24 cellular contexts compared by ENCODE assay signal in the genomic region with DNA sequence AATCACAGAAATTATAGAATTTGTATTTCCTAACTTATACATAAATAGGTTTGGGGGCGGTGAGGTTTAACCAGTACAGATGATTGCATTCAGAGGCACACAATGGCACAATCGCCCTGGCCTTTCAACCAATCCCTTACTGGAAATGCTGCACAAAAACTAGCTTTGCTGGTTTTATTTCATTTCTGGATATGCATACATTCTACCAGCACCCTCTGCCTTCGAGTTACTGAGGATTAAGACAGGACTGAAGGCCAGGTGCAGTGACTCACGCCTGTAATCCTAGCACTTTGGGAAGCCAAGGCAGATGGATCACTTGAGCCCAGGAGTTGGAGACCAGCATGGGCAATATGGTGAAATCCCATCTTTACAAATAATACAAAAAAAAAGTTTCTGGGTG.
DNase-seq lines count a peak whose midpoint lies in the region; ATAC-seq, FAIRE-seq and TF ChIP-seq lines count a peak whose summit lies in the region.
"Had no signal": no experiment of that assay in that cellular context is flagged by ENCODE, and none has a peak within 500 bp of the region (broad histone marks: within the 10 kb centered on the region; RNA-seq: fewer than 3 reads in every experiment).

No MANE protein-coding gene starts in this region.

- H3K9me3 ChIP-seq in uterus = no peaks in the 10 kb centered on the region
- H3K9me3 ChIP-seq: A549, BE2C, HAP-1 had no signal

- no peak for TF ChIP-seq CTCF in bronchial epithelial cell (IDR thresholded peaks at IDR 0.05; ENCODE audit: insufficient read depth, low read length, severe bottlenecking)
- no peak for TF ChIP-seq CTCF in foreskin keratinocyte (conservative IDR thresholded peaks at IDR 0.05)
- TF ChIP-seq CTCF in uterus (IDR thresholded peaks at IDR 0.05) = no peak

- H3K27ac ChIP-seq in foreskin keratinocyte = no peak overlapping the region
- H3K27ac ChIP-seq in uterus = no peak overlapping the region
- H3K27ac ChIP-seq: A549 had no signal

- no peak for TF ChIP-seq POLR2A in uterus (IDR thresholded peaks at IDR 0.05)

- H3K4me1 ChIP-seq in foreskin keratinocyte (no peaks in the 10 kb centered on the region), uterus (no peaks in the 10 kb centered on the region)
- H3K4me1 ChIP-seq: A549, BE2C, HAP-1 had no signal

- H3K27me3 ChIP-seq in bronchial epithelial cell (ENCODE audit: control insufficient read depth, insufficient read depth, low read length) (peaks cover 4% of the 10 kb centered on the region), foreskin keratinocyte (peaks cover 33% of the 10 kb centered on the region), uterus (no peaks in the 10 kb centered on the region)

- FAIRE-seq in bronchial epithelial cell (lab: Jason Lieb, UNC) = no peak
- FAIRE-seq: A549, GM12891, GM18507, H54 had no signal

- no peak overlapping the region for H3K4me3 ChIP-seq in bronchial epithelial cell (ENCODE audit: low read depth, low read length)
- H3K4me3 ChIP-seq in uterus = no peak overlapping the region
- H3K4me3 ChIP-seq: A549, GM23338, HAP-1 had no signal

- intact Hi-C loops in uterus (cut with DNase I; ENCODE audit: low total_unique reads) = no loop called here

- peak; percentile 27 for ATAC-seq in foreskin keratinocyte
- ATAC-seq: A549, GM23338 had no signal

- DNase-seq in NCI-H524 (lab: John Stamatoyannopoulos, UW) (peak; percentile 66 to 78), bronchial epithelial cell (ENCODE audit: low read depth) (peak; percentile 39), foreskin keratinocyte (peak in 1 of 2 donors; percentile 29), uterus (no peak), NCI-H2029 treated with DMSO at 0.1 percent for 48 hours (lab: John Stamatoyannopoulos, UW) (no peak)
- no peak for DNase-seq in activated CD4-positive, CD25-positive, alpha-beta regulatory T cell (lab: John Stamatoyannopoulos, UW)
- DNase-seq: 8988T; ACHN; AML-193; BE2C; C1 segment of cervical spinal cord; Calu3; CD4-positive, alpha-beta memory T cell; COR-L47; DMS53; DMS79 treated with DMSO at 0.1 percent for 48 hours; GF-D8; HFFc6 had no signal

- H3K36me3 ChIP-seq in bronchial epithelial cell (ENCODE audit: control insufficient read depth, insufficient read depth, low read length) (no peaks in the 10 kb centered on the region), uterus (no peaks in the 10 kb centered on the region)
- H3K36me3 ChIP-seq: BE2C, HAP-1 had no signal

Comparison
In these comparisons a context has a peak if more than half of its experiments do, and no peak if none do; other contexts are left out.
1. DNase-seq: peak in NCI-H524 (2 of 2) and bronchial epithelial cell (single experiment); none in uterus (0 of 2), activated CD4-positive, CD25-positive, alpha-beta regulatory T cell (0 of 4) and NCI-H2029 treated with DMSO at 0.1 percent for 48 hours (single experiment).